ENCODE assay signal across 18 cellular contexts in genomic region chr11:17790453-17790852, GRCh38. TPM values are rescaled to one million over a fixed set of nuclear protein-coding genes. Genes with fewer than 3 reads are reported as not detected.
A peak's percentile ranks its signal among the peaks of the same experiment; 100 is the strongest.
DNase-seq lines count a peak whose midpoint lies in the region; ATAC-seq lines count a peak whose summit lies in the region.
"Had no signal": no experiment of that assay in that cellular context is flagged by ENCODE, and none has a peak within 500 bp of the region (broad histone marks: within the 10 kb centered on the region; RNA-seq: fewer than 3 reads in every experiment).

No MANE protein-coding gene starts in this region.

- H3K9ac ChIP-seq in adipocyte (ENCODE audit: low read length) = no peak overlapping the region
- no peak overlapping the region for H3K9ac ChIP-seq in skeletal muscle satellite cell (ENCODE audit: low read depth, low read length)
- H3K9ac ChIP-seq: BLaER1, parathyroid adenoma had no signal

- H3K4me1 ChIP-seq in adipocyte (ENCODE audit: control insufficient read depth, insufficient read depth, low read length) (peaks cover 14% of the 10 kb centered on the region), skeletal muscle satellite cell (ENCODE audit: control insufficient read depth, insufficient read depth, low read length) (peaks cover 31% of the 10 kb centered on the region)
- H3K4me1 ChIP-seq: BLaER1, parathyroid adenoma, suprapubic skin had no signal

- DNase-seq in HCEC 1CT (peak; percentile 88), adipocyte (ENCODE audit: low read depth) (peak; percentile 62), fibroblast of gingiva (ENCODE audit: low read depth) (peak; percentile 56), NCI-H1105 treated with DMSO at 0.1 percent for 48 hours (lab: John Stamatoyannopoulos, UW) (no peak)
- DNase-seq: activated T-cell treated with anti-CD3 and anti-CD28 coated beads for 4 hours; anterior cingulate cortex; DMS153; naive thymus-derived CD4-positive, alpha-beta T cell; NCI-H1694 treated with DMSO at 0.1 percent for 48 hours; NCI-H524 treated with DMSO at 0.1 percent for 48 hours; Right ventricle myocardium superior; T-helper 1 cell had no signal

- H3K9me3 ChIP-seq in adipocyte (ENCODE audit: control insufficient read depth, low read length) (no peaks in the 10 kb centered on the region), skeletal muscle satellite cell (replicated peaks; ENCODE audit: low read length) (no peaks in the 10 kb centered on the region)
- H3K9me3 ChIP-seq: BLaER1, suprapubic skin had no signal

- peaks cover 3% of the 10 kb centered on the region for H3K27me3 ChIP-seq in adipocyte (replicated peaks; ENCODE audit: control insufficient read depth, insufficient read depth, low read length)
- H3K27me3 ChIP-seq in skeletal muscle satellite cell (ENCODE audit: control insufficient read depth, insufficient read depth, low read length) = no peaks in the 10 kb centered on the region
- H3K27me3 ChIP-seq: BLaER1, suprapubic skin had no signal

- no peak for ATAC-seq in HG03571 (IDR thresholded peaks at IDR 0.05; ENCODE audit: unreplicated experiment)
- no peak for ATAC-seq in GM19467 (IDR thresholded peaks at IDR 0.05; ENCODE audit: unreplicated experiment)
- ATAC-seq: naive thymus-derived CD4-positive, alpha-beta T cell had no signal

- H3K36me3 ChIP-seq in adipocyte (ENCODE audit: control insufficient read depth, insufficient read depth, low read length, severe bottlenecking) = no peaks in the 10 kb centered on the region
- no peaks in the 10 kb centered on the region for H3K36me3 ChIP-seq in skeletal muscle satellite cell (ENCODE audit: insufficient read depth, low read length)
- H3K36me3 ChIP-seq: suprapubic skin had no signal

- H3K4me3 ChIP-seq in adipocyte (ENCODE audit: low read length) = no peak overlapping the region
- no peak overlapping the region for H3K4me3 ChIP-seq in skeletal muscle satellite cell (ENCODE audit: low read length)
- H3K4me3 ChIP-seq: BLaER1, suprapubic skin had no signal

- H3K4me2 ChIP-seq in skeletal muscle satellite cell (ENCODE audit: low read length) = peak overlapping the region; percentile 32
- H3K4me2 ChIP-seq: BLaER1 had no signal

RNA-seq across cellular contexts. Expression of gene KCNC1, which starts 55.9 kb away (rescaled TPM):
- total RNA-seq in skeletal muscle satellite cell (2012; rRNA removed) = under 0.01 TPM in 1 of 2 replicates, not detected in the other
- total RNA-seq: naive thymus-derived CD4-positive, alpha-beta T cell; Right ventricle myocardium superior; suprapubic skin had no signal
